ENCODE assay signal across 27 cellular contexts in genomic region chr1:112285808-112286207, GRCh38.
"Had no signal": no experiment of that assay in that cellular context is flagged by ENCODE, and none has a peak within 500 bp of the region (broad histone marks: within the 10 kb centered on the region; RNA-seq: fewer than 3 reads in every experiment).

No MANE protein-coding gene starts in this region.

- H3K36me3 ChIP-seq: gastrocnemius medialis, left lung, ovary, right lobe of liver, suprapubic skin, transverse colon, upper lobe of right lung, uterus had no signal

- H3K4me3 ChIP-seq: dorsolateral prefrontal cortex, gastrocnemius medialis, left lung, mucosa of descending colon, ovary, psoas muscle, right lobe of liver, smooth muscle cell, suprapubic skin, transverse colon, upper lobe of right lung, uterus had no signal

- H3K4me3 Mint-ChIP-seq: mesothelial cell of epicardium; naive B cell; nephron; stimulated activated naive CD8-positive, alpha-beta T cell treated with anti-CD3 and anti-CD28 coated beads, Interleukin-15, amount 100 ng/mL, for 72 hours had no signal

- ATAC-seq: esophagus mucosa; gastrocnemius medialis; left lung; mucosa of descending colon; psoas muscle; right lobe of liver; stimulated activated naive CD8-positive, alpha-beta T cell treated with anti-CD3 and anti-CD28 coated beads, Interleukin-15, amount 100 ng/mL, for 72 hours; upper lobe of right lung had no signal

- H3K4me1 Mint-ChIP-seq: mesothelial cell of epicardium; naive B cell; nephron; stimulated activated naive CD8-positive, alpha-beta T cell treated with anti-CD3 and anti-CD28 coated beads, Interleukin-15, amount 100 ng/mL, for 72 hours had no signal

- DNase-seq: dorsolateral prefrontal cortex; effector CD4-positive, alpha-beta T cell; foreskin fibroblast; gastrocnemius medialis; kidney; left lung; mucosa of descending colon; naive B cell; occipital lobe; ovary; psoas muscle; right lobe of liver; stimulated activated CD4-positive, alpha-beta T cell treated with anti-CD3 and anti-CD28 coated beads, Interleukin-12 subunit alpha, Interleukin-12 subunit beta, amount 100 ng/mL, for 4 hours; stimulated activated CD4-positive, alpha-beta T cell treated with anti-CD3 and anti-CD28 coated beads, Interleukin-1b, Interleukin-23, amount 100 ng/mL, for 48 hours; stimulated activated CD4-positive, alpha-beta T cell treated with anti-CD3 and anti-CD28 coated beads, Interleukin-4, amount 100 ng/mL, for 1 hour; stimulated activated CD8-positive, alpha-beta memory T cell treated with anti-CD3 and anti-CD28 coated beads, Interleukin-4, amount 100 ng/mL, for 48 hours; stimulated activated naive CD4-positive, alpha-beta T cell; stimulated activated naive CD8-positive, alpha-beta T cell treated with anti-CD3 and anti-CD28 coated beads, Interleukin-15, amount 100 ng/mL, for 72 hours; transverse colon; upper lobe of right lung; uterus had no signal

- H3K36me3 Mint-ChIP-seq: mesothelial cell of epicardium, naive B cell had no signal

- H3K9me3 ChIP-seq: gastrocnemius medialis, left lung, mucosa of descending colon, ovary, psoas muscle, right lobe of liver, suprapubic skin, transverse colon, upper lobe of right lung, uterus had no signal

- H3K27ac Mint-ChIP-seq: mesothelial cell of epicardium; nephron; stimulated activated naive CD8-positive, alpha-beta T cell treated with anti-CD3 and anti-CD28 coated beads, Interleukin-15, amount 100 ng/mL, for 72 hours had no signal

- H3K9me3 Mint-ChIP-seq: stimulated activated naive CD8-positive, alpha-beta T cell treated with anti-CD3 and anti-CD28 coated beads, Interleukin-15, amount 100 ng/mL, for 72 hours had no signal

- H3K27me3 ChIP-seq: gastrocnemius medialis, left lung, ovary, right lobe of liver, transverse colon, upper lobe of right lung, uterus had no signal

- H3K4me1 ChIP-seq: gastrocnemius medialis, left lung, psoas muscle, right lobe of liver, suprapubic skin, transverse colon, upper lobe of right lung, uterus had no signal

- H3K27ac ChIP-seq: dorsolateral prefrontal cortex, epithelial cell of prostate, gastrocnemius medialis, left lung, ovary, psoas muscle, right lobe of liver, suprapubic skin, transverse colon, upper lobe of right lung, uterus had no signal

- H3K4me2 ChIP-seq: smooth muscle cell had no signal
